Comparison of ENCODE assay signal across 1 cellular context in genomic region chr1:44631647-44632510, GRCh38.
TF ChIP-seq lines count a peak whose summit lies in the region.

No MANE protein-coding gene starts in this region.

TF ChIP-seq in K562, 482 proteins besides CTCF, POLR2A, EP300 and RAD21 (continued from another document):
- TF ChIP-seq THAP12 (CRISPR knock-in tag; IDR thresholded peaks at IDR 0.05) (peak; percentile 83), ETS2 (tag; IDR thresholded peaks at IDR 0.05; ENCODE audit: borderline replicate concordance, poor library complexity, severe bottlenecking) (peak; percentile 32), SMARCE1 (IDR thresholded peaks at IDR 0.05) (peak; percentile 22; the same call in 1 of the 2 replicates), ZNF589 (CRISPR knock-in tag; IDR thresholded peaks at IDR 0.05; ENCODE audit: low read depth) (no peak), SP2 (IDR thresholded peaks at IDR 0.05; ENCODE audit: extremely low read depth, low read depth, low read length, poor library complexity, severe bottlenecking) (no peak), SMC3 (conservative IDR thresholded peaks at IDR 0.05; ENCODE audit: insufficient read depth, low read depth, low read length) (0 out of 2 replicates have a peak, but pooled peaks have one; percentile 4), ZBTB11 (CRISPR knock-in tag; IDR thresholded peaks at IDR 0.05) (peak in 1 of 3 experiments; percentile 79; a peak in 3 of 6 replicates), HINFP (tag; conservative IDR thresholded peaks at IDR 0.05; ENCODE audit: low read depth) (no peak), ZNF707 (CRISPR knock-in tag; conservative IDR thresholded peaks at IDR 0.05) (no peak), PKNOX1 (IDR thresholded peaks at IDR 0.05) (no peak), CBX5 (IDR thresholded peaks at IDR 0.05; ENCODE audit: borderline replicate concordance, low read depth) (no peak), NBN (IDR thresholded peaks at IDR 0.05; ENCODE audit: low read depth) (peak; percentile 30; the same call in 1 of the 2 replicates), RBM39 (optimal IDR thresholded peaks at IDR 0.05; ENCODE audit: low read depth, low read length) (no peak)
